Comparison of ENCODE assay signal across 14 cellular contexts in the genomic region with DNA sequence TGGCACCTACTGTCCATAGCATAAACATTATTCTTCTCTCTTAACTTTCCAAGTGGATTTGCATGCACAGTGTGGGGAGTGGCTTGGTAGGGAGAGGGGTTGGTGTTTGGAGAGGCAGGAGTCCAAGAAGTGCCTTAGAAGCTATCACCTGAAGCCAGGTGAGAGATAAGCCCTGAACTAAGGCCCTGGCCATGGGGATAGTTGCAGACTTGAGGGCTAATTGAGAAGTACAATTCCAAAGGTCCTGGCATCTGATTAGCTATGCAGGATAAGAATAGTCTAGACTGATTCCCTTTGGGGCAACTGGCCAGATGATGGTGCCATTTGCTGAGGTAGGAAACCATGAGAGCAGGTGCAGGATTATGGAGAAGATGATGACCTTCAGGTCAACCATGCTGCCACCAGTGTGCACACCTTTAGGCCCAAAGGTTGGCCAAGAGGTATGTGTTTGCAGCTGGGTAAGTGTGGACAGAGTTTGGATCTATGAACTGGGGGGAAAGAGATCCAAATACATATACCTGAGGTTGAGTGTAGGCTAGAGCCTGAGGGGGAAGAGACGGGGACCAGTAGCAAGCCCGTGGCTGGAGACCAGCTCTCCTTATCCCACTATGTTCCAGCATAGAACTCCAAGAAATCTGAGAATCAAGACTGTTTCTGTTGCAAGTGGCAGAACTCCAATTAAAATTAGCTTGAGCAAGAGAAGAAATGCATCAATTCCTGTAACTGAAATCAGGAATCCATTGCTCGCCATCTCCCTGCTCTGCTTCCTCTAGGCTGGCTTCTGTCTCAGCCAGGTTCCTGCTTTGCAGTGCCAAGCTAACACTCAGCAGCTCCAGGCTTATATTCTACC. TPM values are rescaled to one million over a fixed set of nuclear protein-coding genes. Genes with fewer than 3 reads are reported as not detected.
A peak's percentile ranks its signal among the peaks of the same experiment; 100 is the strongest.
DNase-seq lines count a peak whose midpoint lies in the region; ATAC-seq and TF ChIP-seq lines count a peak whose summit lies in the region.
"Had no signal": no experiment of that assay in that cellular context is flagged by ENCODE, and none has a peak within 500 bp of the region (broad histone marks: within the 10 kb centered on the region; RNA-seq: fewer than 3 reads in every experiment).

No MANE protein-coding gene starts in this region.

- H3K23ac ChIP-seq in mesendoderm (ENCODE audit: low read length), result no peak overlapping the region

- H3K36me3 ChIP-seq in mesendoderm (ENCODE audit: control insufficient read depth, insufficient read depth, low read length) (peaks cover 1% of the 10 kb centered on the region), transverse colon (no peaks in the 10 kb centered on the region)

- H3K27ac ChIP-seq in mesendoderm (ENCODE audit: low read depth, low read length), result no peak overlapping the region
- H3K27ac ChIP-seq in transverse colon, result peak overlapping the region; percentile 92 to 99 (median 97)

- H4K5ac ChIP-seq in mesendoderm (ENCODE audit: low read length), result no peak overlapping the region

- H3K18ac ChIP-seq in mesendoderm (ENCODE audit: low read length), result no peak overlapping the region

- in situ Hi-C loops in transverse colon (cut with MboI; ENCODE audit: low pct_ligation_motif_present in 1 of 4, low pct_unique_long_range_greater_than_20kb in 1 of 4, low sequenced_read_pairs in 3 of 4), result loop anchor here in 1 of 4 donors (5.0 kb wide), 1 partner anchor 35 kb away; no protein-coding TSS in a partner anchor

- H3K9me3 Mint-ChIP-seq in activated naive CD4-positive, alpha-beta T cell treated with anti-CD3 and anti-CD28 coated beads for 36 hours, result no peaks in the 10 kb centered on the region
- H3K9me3 Mint-ChIP-seq in activated naive CD4-positive, alpha-beta T cell treated with anti-CD3 and anti-CD28 coated beads, Interleukin-2, amount 50 U/mL, for 72 hours, result no peaks in the 10 kb centered on the region

- H3K4me2 ChIP-seq in mesendoderm (ENCODE audit: low read length), result no peak overlapping the region

- no peaks in the 10 kb centered on the region for H3K27me3 ChIP-seq in mesendoderm (ENCODE audit: insufficient read depth, low read length, poor library complexity)
- no peaks in the 10 kb centered on the region for H3K27me3 ChIP-seq in transverse colon
- H3K27me3 ChIP-seq: BE2C had no signal

- no peak overlapping the region for H4K8ac ChIP-seq in mesendoderm (ENCODE audit: low read depth, low read length)

- no peaks in the 10 kb centered on the region for H3K9me3 ChIP-seq in transverse colon
- H3K9me3 ChIP-seq: BE2C had no signal

- no peak overlapping the region for H3K56ac ChIP-seq in mesendoderm (ENCODE audit: low read length)

- no peak for TF ChIP-seq POLR2A in transverse colon (IDR thresholded peaks at IDR 0.05)

- DNase-seq in activated naive CD4-positive, alpha-beta T cell treated with anti-CD3 and anti-CD28 coated beads for 36 hours, result no peak
- no peak for DNase-seq in activated naive CD4-positive, alpha-beta T cell treated with anti-CD3 and anti-CD28 coated beads, Interleukin-2, amount 50 U/mL, for 16 hours
- no peak for DNase-seq in activated naive CD4-positive, alpha-beta T cell treated with anti-CD3 and anti-CD28 coated beads, Interleukin-2, amount 50 U/mL, for 72 hours (ENCODE audit: low spot score in 2 of 2)
- peak; percentile 11 for DNase-seq in mesendoderm
- peak; percentile 43 for DNase-seq in transverse colon
- no peak for DNase-seq in activated CD8-positive, alpha-beta memory T cell treated with anti-CD3 and anti-CD28 coated beads for 24 hours
- DNase-seq: BE2C, NCI-H1048, NCI-H510A treated with DMSO at 0.1 percent for 48 hours, SW 1271 had no signal

- no peak overlapping the region for H2BK120ac ChIP-seq in mesendoderm (ENCODE audit: low read depth, low read length)

- CTCF ChIA-PET in activated naive CD4-positive, alpha-beta T cell treated with anti-CD3 and anti-CD28 coated beads for 36 hours (lab: Charles Lee), result interaction anchor here (0.5 to 9.1 kb wide), 14 partner anchors 7 to 122 kb away, joined by 3 to 386 read pairs (median 4); a partner anchor contains a TSS

- peak overlapping the region; percentile 98 for H3K27ac Mint-ChIP-seq in activated naive CD4-positive, alpha-beta T cell treated with anti-CD3 and anti-CD28 coated beads for 36 hours
- H3K27ac Mint-ChIP-seq in activated naive CD4-positive, alpha-beta T cell treated with anti-CD3 and anti-CD28 coated beads, Interleukin-2, amount 50 U/mL, for 72 hours, result peak overlapping the region; percentile 50 to 95

- no peak overlapping the region for H2BK15ac ChIP-seq in mesendoderm (replicated peaks; ENCODE audit: low read depth)

- ATAC-seq in activated naive CD4-positive, alpha-beta T cell treated with anti-CD3 and anti-CD28 coated beads, Interleukin-2, amount 50 U/mL, for 72 hours, result no peak
- ATAC-seq in GM18498 (IDR thresholded peaks at IDR 0.05; ENCODE audit: unreplicated experiment) (no peak), HG03378 (IDR thresholded peaks at IDR 0.05; ENCODE audit: unreplicated experiment) (no peak)

- WGBS in mesendoderm (ENCODE audit: extremely low coverage, insufficient coverage, low lambda C conversion rate), result no CpG with 5 or more reads among the region's 3 CpGs
- WGBS in transverse colon (ENCODE audit: low coverage in 1 of 2), 2 donors, result 91% methylated on average over 3 of the region's 3 CpGs; no CpG with 5 or more reads in 1 of the 2 donors

- peaks cover 22% of the 10 kb centered on the region for H3K36me3 Mint-ChIP-seq in activated naive CD4-positive, alpha-beta T cell treated with anti-CD3 and anti-CD28 coated beads for 36 hours (ENCODE audit: low read depth)
- peaks cover 21 to 24% of the 10 kb centered on the region in 2 donors for H3K36me3 Mint-ChIP-seq in activated naive CD4-positive, alpha-beta T cell treated with anti-CD3 and anti-CD28 coated beads, Interleukin-2, amount 50 U/mL, for 72 hours

- no peak for TF ChIP-seq CTCF in transverse colon (IDR thresholded peaks at IDR 0.05)

- H3K79me1 ChIP-seq in mesendoderm (ENCODE audit: low read length), result peaks cover 14% of the 10 kb centered on the region

- no peak overlapping the region for H2BK5ac ChIP-seq in mesendoderm (ENCODE audit: low read length)

- no peak for TF ChIP-seq EP300 in transverse colon (IDR thresholded peaks at IDR 0.05; ENCODE audit: low read depth)

- H3K4me3 ChIP-seq in mesendoderm (ENCODE audit: low read length), result no peak overlapping the region
- H3K4me3 ChIP-seq in transverse colon, result no peak overlapping the region

- H3K4me1 ChIP-seq in mesendoderm (ENCODE audit: control insufficient read depth, low read depth, low read length) (peaks cover 7% of the 10 kb centered on the region), transverse colon (peaks cover 4 to 42% (median 19%) of the 10 kb centered on the region in 4 donors)

- peak overlapping the region; percentile 99 for H3K4me3 Mint-ChIP-seq in activated naive CD4-positive, alpha-beta T cell treated with anti-CD3 and anti-CD28 coated beads for 36 hours

- H3K4me1 Mint-ChIP-seq in activated naive CD4-positive, alpha-beta T cell treated with anti-CD3 and anti-CD28 coated beads for 36 hours (ENCODE audit: low read depth), result peaks cover 32% of the 10 kb centered on the region

- H3K27me3 Mint-ChIP-seq in activated naive CD4-positive, alpha-beta T cell treated with anti-CD3 and anti-CD28 coated beads for 36 hours (ENCODE audit: low read depth), result no peaks in the 10 kb centered on the region

- no peak overlapping the region for H3K9ac ChIP-seq in mesendoderm (ENCODE audit: low read length)

- peaks cover 10% of the 10 kb centered on the region for H3K79me2 ChIP-seq in mesendoderm (ENCODE audit: control insufficient read depth, insufficient read depth, low read length)

- peak overlapping the region; percentile 8 for H3K4ac ChIP-seq in mesendoderm (ENCODE audit: low read depth, low read length)

- intact Hi-C loops in activated naive CD4-positive, alpha-beta T cell treated with anti-CD3 and anti-CD28 coated beads for 36 hours (cut with micrococcal nuclease), result loop anchor here (5.0 kb wide), 2 partner anchors 205 to 350 kb away; a partner anchor contains a TSS
- intact Hi-C loops in transverse colon (cut with DNase I; ENCODE audit: low total_unique reads), result loop anchor here (10.0 kb wide), 1 partner anchor 78 kb away; no protein-coding TSS in a partner anchor

- H2AK5ac ChIP-seq in mesendoderm (ENCODE audit: low read length), result peak overlapping the region; percentile 68

RNA-seq across cellular contexts. Expression of a gene that starts 1.8 kb away (rescaled TPM):
- 100 to 1,000 TPM; 117 TPM for total RNA-seq in activated naive CD4-positive, alpha-beta T cell treated with anti-CD3 and anti-CD28 coated beads for 36 hours
- 10 to 100 TPM; 40.9 to 89.2 TPM for total RNA-seq in activated naive CD4-positive, alpha-beta T cell treated with anti-CD3 and anti-CD28 coated beads, Interleukin-2, amount 50 U/mL, for 72 hours
- 37.5 TPM for polyA plus RNA-seq in mesendoderm (2013, experiment 1 of 2)
- 37.2 TPM for polyA plus RNA-seq in mesendoderm (2013, experiment 2 of 2)
- 100 to 1,000 TPM in 3 of 4 donors, 10 to 100 TPM in 1; 74.4 to 238 (median 130) TPM for total RNA-seq in transverse colon

RNA-seq across cellular contexts. Expression of a gene that starts 21.0 kb away (rescaled TPM):
- total RNA-seq in activated naive CD4-positive, alpha-beta T cell treated with anti-CD3 and anti-CD28 coated beads for 36 hours, result not detected
- total RNA-seq in activated naive CD4-positive, alpha-beta T cell treated with anti-CD3 and anti-CD28 coated beads, Interleukin-2, amount 50 U/mL, for 72 hours, result under 1 TPM in 1 of 2 donors, not detected in 1; 0.14 TPM
- polyA plus RNA-seq in mesendoderm (2013, experiment 1 of 2), result 0.01 TPM
- not detected for polyA plus RNA-seq in mesendoderm (2013, experiment 2 of 2)
- total RNA-seq in transverse colon, result 1 to 10 TPM in 1 of 4 donors, not detected in 3; 3.4 TPM
- total RNA-seq: lung microvascular endothelial cell, skeletal muscle tissue had no signal

RNA-seq across cellular contexts. Expression of a gene that starts 22.2 kb away (rescaled TPM):
- total RNA-seq in activated naive CD4-positive, alpha-beta T cell treated with anti-CD3 and anti-CD28 coated beads for 36 hours, result 10 to 100 TPM; 79.4 to 84.0 TPM
- total RNA-seq in activated naive CD4-positive, alpha-beta T cell treated with anti-CD3 and anti-CD28 coated beads, Interleukin-2, amount 50 U/mL, for 72 hours, result 100 to 1,000 TPM in 1 of 2 donors, 10 to 100 TPM in 1; 66.7 to 146 TPM
- 25.5 TPM for polyA plus RNA-seq in mesendoderm (2013, experiment 1 of 2)
- 23.1 TPM for polyA plus RNA-seq in mesendoderm (2013, experiment 2 of 2)
- 100 to 1,000 TPM in 3 of 4 donors, 10 to 100 TPM in 1; 86.4 to 267 (median 198) TPM for total RNA-seq in transverse colon

RNA-seq across cellular contexts. Expression of a gene that starts 22.4 kb away (rescaled TPM):
- 1 to 10 TPM; 1.7 to 1.9 TPM for total RNA-seq in activated naive CD4-positive, alpha-beta T cell treated with anti-CD3 and anti-CD28 coated beads for 36 hours
- 1 to 10 TPM; 2.9 to 4.8 TPM for total RNA-seq in activated naive CD4-positive, alpha-beta T cell treated with anti-CD3 and anti-CD28 coated beads, Interleukin-2, amount 50 U/mL, for 72 hours
- polyA plus RNA-seq in mesendoderm (2013, experiment 1 of 2), result 1.2 TPM
- polyA plus RNA-seq in mesendoderm (2013, experiment 2 of 2), result 1.3 TPM
- 1 to 10 TPM in 3 of 4 donors, not detected in 1; 1.1 to 2.9 (median 1.6) TPM for total RNA-seq in transverse colon

RNA-seq across cellular contexts. Expression of a gene that starts 38.1 kb away (rescaled TPM):
- total RNA-seq in activated naive CD4-positive, alpha-beta T cell treated with anti-CD3 and anti-CD28 coated beads for 36 hours, result under 1 TPM; 0.19 to 0.30 TPM
- 1 to 10 TPM in 1 of 2 donors, under 1 TPM in 1; 0.49 to 2.2 TPM for total RNA-seq in activated naive CD4-positive, alpha-beta T cell treated with anti-CD3 and anti-CD28 coated beads, Interleukin-2, amount 50 U/mL, for 72 hours
- 0.17 TPM for polyA plus RNA-seq in mesendoderm (2013, experiment 1 of 2)
- 0.13 TPM for polyA plus RNA-seq in mesendoderm (2013, experiment 2 of 2)
- total RNA-seq in transverse colon, result 1 to 10 TPM in 2 of 4 donors, not detected in 2; 1.4 to 1.6 TPM

Comparison
In these comparisons a context has a peak if more than half of its experiments do, and no peak if none do; other contexts are left out.
1. DNase-seq: peak in mesendoderm (single experiment) and transverse colon (single experiment); none in activated naive CD4-positive, alpha-beta T cell treated with anti-CD3 and anti-CD28 coated beads for 36 hours (single experiment), activated naive CD4-positive, alpha-beta T cell treated with anti-CD3 and anti-CD28 coated beads, Interleukin-2, amount 50 U/mL, for 16 hours (single experiment), activated naive CD4-positive, alpha-beta T cell treated with anti-CD3 and anti-CD28 coated beads, Interleukin-2, amount 50 U/mL, for 72 hours (0 of 2) and activated CD8-positive, alpha-beta memory T cell treated with anti-CD3 and anti-CD28 coated beads for 24 hours (single experiment).